Comparison of ENCODE assay signal across 13 cellular contexts in genomic region chr7:91182819-91183405, GRCh38.
DNase-seq lines count a peak whose midpoint lies in the region; ATAC-seq and TF ChIP-seq lines count a peak whose summit lies in the region.
"Had no signal": no experiment of that assay in that cellular context is flagged by ENCODE, and none has a peak within 500 bp of the region (broad histone marks: within the 10 kb centered on the region; RNA-seq: fewer than 3 reads in every experiment).

No MANE protein-coding gene starts in this region.

- peaks cover 1% of the 10 kb centered on the region; the same call in 1 of the 2 replicates for H3K27me3 Mint-ChIP-seq in HFFc6 (ENCODE audit: insufficient read depth)
- no peaks in the 10 kb centered on the region for H3K27me3 Mint-ChIP-seq in activated naive CD4-positive, alpha-beta T cell treated with anti-CD3 and anti-CD28 coated beads, Interleukin-2, amount 10 ng/mL, durations not matched to agents 7 days and 5 days

- H3K36me3 Mint-ChIP-seq in HFFc6 (ENCODE audit: low read depth): peaks cover 17% of the 10 kb centered on the region
- H3K36me3 Mint-ChIP-seq in activated naive CD4-positive, alpha-beta T cell treated with anti-CD3 and anti-CD28 coated beads, Interleukin-2, amount 10 ng/mL, durations not matched to agents 7 days and 5 days: no peaks in the 10 kb centered on the region
- H3K36me3 Mint-ChIP-seq: activated naive CD8-positive, alpha-beta T cell treated with anti-CD3 and anti-CD28 coated beads, Interleukin-2, amount 10 ng/mL, durations not matched to agents 7 days and 5 days had no signal

- CTCF ChIA-PET in activated naive CD4-positive, alpha-beta T cell treated with anti-CD3 and anti-CD28 coated beads, Interleukin-2, amount 10 ng/mL, durations not matched to agents 7 days and 5 days (lab: Charles Lee): no interaction called here

- DNase-seq in HFFc6 (peak; percentile 95), astrocyte of the hippocampus (ENCODE audit: low read depth, low spot score) (peak; percentile 70), glomerular endothelial cell (ENCODE audit: extremely low read depth, low read depth, low spot score) (peak; percentile 18), stromal cell of bone marrow (ENCODE audit: low read depth) (peak; percentile 92), NOMO-1 (lab: John Stamatoyannopoulos, UW; ENCODE audit: unreplicated experiment in 2 of 2) (no peak)
- DNase-seq in activated naive CD4-positive, alpha-beta T cell treated with anti-CD3 and anti-CD28 coated beads, Interleukin-2, amount 10 ng/mL, durations not matched to agents 7 days and 5 days: no peak
- DNase-seq: activated naive CD8-positive, alpha-beta T cell treated with anti-CD3 and anti-CD28 coated beads, Interleukin-2, amount 10 ng/mL, durations not matched to agents 7 days and 5 days; DMS153; NCI-H345; Peyer's patch; right cardiac atrium had no signal

- H3K4me1 Mint-ChIP-seq in HFFc6 (ENCODE audit: low read depth): peaks cover 59% of the 10 kb centered on the region
- H3K4me1 Mint-ChIP-seq in activated naive CD4-positive, alpha-beta T cell treated with anti-CD3 and anti-CD28 coated beads, Interleukin-2, amount 10 ng/mL, durations not matched to agents 7 days and 5 days: no peaks in the 10 kb centered on the region
- H3K4me1 Mint-ChIP-seq: activated naive CD8-positive, alpha-beta T cell treated with anti-CD3 and anti-CD28 coated beads, Interleukin-2, amount 10 ng/mL, durations not matched to agents 7 days and 5 days had no signal

- peaks cover 12% of the 10 kb centered on the region for H3K9me3 Mint-ChIP-seq in HFFc6
- no peaks in the 10 kb centered on the region for H3K9me3 Mint-ChIP-seq in activated naive CD4-positive, alpha-beta T cell treated with anti-CD3 and anti-CD28 coated beads, Interleukin-2, amount 10 ng/mL, durations not matched to agents 7 days and 5 days
- H3K9me3 Mint-ChIP-seq: activated naive CD8-positive, alpha-beta T cell treated with anti-CD3 and anti-CD28 coated beads, Interleukin-2, amount 10 ng/mL, durations not matched to agents 7 days and 5 days had no signal

- ATAC-seq in GM19035 (IDR thresholded peaks at IDR 0.05; ENCODE audit: unreplicated experiment) (no peak), GM21737 (IDR thresholded peaks at IDR 0.05; ENCODE audit: unreplicated experiment) (no peak)

- no peak for TF ChIP-seq CTCF in HFFc6 (IDR thresholded peaks at IDR 0.05)

- peak overlapping the region; percentile 89 for H3K27ac Mint-ChIP-seq in HFFc6
- H3K27ac Mint-ChIP-seq in activated naive CD4-positive, alpha-beta T cell treated with anti-CD3 and anti-CD28 coated beads, Interleukin-2, amount 10 ng/mL, durations not matched to agents 7 days and 5 days: no peak overlapping the region
- H3K27ac Mint-ChIP-seq: activated naive CD8-positive, alpha-beta T cell treated with anti-CD3 and anti-CD28 coated beads, Interleukin-2, amount 10 ng/mL, durations not matched to agents 7 days and 5 days had no signal

- H3K4me3 Mint-ChIP-seq in HFFc6: peak overlapping the region; percentile 42
- no peak overlapping the region for H3K4me3 Mint-ChIP-seq in activated naive CD4-positive, alpha-beta T cell treated with anti-CD3 and anti-CD28 coated beads, Interleukin-2, amount 10 ng/mL, durations not matched to agents 7 days and 5 days
- H3K4me3 Mint-ChIP-seq: activated naive CD8-positive, alpha-beta T cell treated with anti-CD3 and anti-CD28 coated beads, Interleukin-2, amount 10 ng/mL, durations not matched to agents 7 days and 5 days had no signal

Comparison
In these comparisons a context has a peak if more than half of its experiments do, and no peak if none do; other contexts are left out.
1. DNase-seq: peak in HFFc6 (single experiment), astrocyte of the hippocampus (single experiment), glomerular endothelial cell (single experiment) and stromal cell of bone marrow (single experiment); none in NOMO-1 (0 of 2) and activated naive CD4-positive, alpha-beta T cell treated with anti-CD3 and anti-CD28 coated beads, Interleukin-2, amount 10 ng/mL, durations not matched to agents 7 days and 5 days (single experiment).